12 cellular contexts compared by ENCODE assay signal in the genomic region with DNA sequence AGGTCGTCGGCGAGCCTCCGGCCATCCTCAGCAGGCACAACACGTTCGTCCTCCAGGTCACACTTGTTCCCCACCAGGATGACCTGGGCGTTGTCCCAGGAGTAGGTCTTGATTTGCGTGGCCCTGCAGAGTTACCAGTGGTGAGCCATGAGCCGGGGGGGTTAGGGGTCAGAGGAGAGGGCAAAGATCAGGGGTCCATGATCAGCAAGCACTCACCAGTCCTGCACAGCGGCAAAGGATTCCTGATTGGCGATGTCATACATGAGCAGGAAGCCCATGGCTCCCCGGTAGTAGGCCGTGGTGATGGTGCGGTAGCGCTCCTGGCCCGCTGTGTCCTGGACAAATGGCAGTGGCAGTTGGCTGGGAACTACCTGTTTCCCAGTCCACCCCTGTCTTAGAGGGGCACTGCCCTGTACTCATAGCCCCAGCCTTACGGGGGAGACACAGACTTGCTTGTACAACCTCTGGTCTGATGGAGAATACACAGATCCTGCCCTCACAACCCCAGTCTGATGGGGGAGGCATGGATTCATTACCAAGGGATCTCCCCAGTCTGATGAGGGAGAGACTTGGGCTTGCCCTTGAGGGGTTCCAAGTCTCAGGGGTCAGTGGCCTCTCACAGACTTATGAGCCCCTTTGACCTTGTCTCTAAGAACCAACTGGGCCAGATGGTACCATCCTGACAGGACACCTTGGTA.
A peak's percentile ranks its signal among the peaks of the same experiment; 100 is the strongest.
DNase-seq lines count a peak whose midpoint lies in the region; ATAC-seq and TF ChIP-seq lines count a peak whose summit lies in the region.
"Had no signal": no experiment of that assay in that cellular context is flagged by ENCODE, and none has a peak within 500 bp of the region (broad histone marks: within the 10 kb centered on the region; RNA-seq: fewer than 3 reads in every experiment).

No MANE protein-coding gene starts in this region.

- peak overlapping the region in 1 of 2 experiments; percentile 8 for H3K4me3 ChIP-seq in neutrophil (ENCODE audit: low read depth in 1 of 2, low read length in 1 of 2)
- H3K4me3 ChIP-seq: A549 had no signal

- ATAC-seq in GM19035 (IDR thresholded peaks at IDR 0.05; ENCODE audit: unreplicated experiment), result no peak
- ATAC-seq: A549 had no signal

- H3K36me3 ChIP-seq in neutrophil, result peaks cover 68% of the 10 kb centered on the region

- DNase-seq in ELF-1 (ENCODE audit: low read depth, low spot score) (peak; percentile 23), RWPE1 (ENCODE audit: low spot score) (no peak), iPS-NIHi11 (ENCODE audit: low spot score) (peak; percentile 6), NCI-H128 (lab: John Stamatoyannopoulos, UW; ENCODE audit: unreplicated experiment) (no peak)
- DNase-seq: Caco-2, DND-41, GF-D8, HCEC 1CT, HFFc6 had no signal

- H3K27ac ChIP-seq in RWPE1 (peak overlapping the region; percentile 89; the same call in 1 of the 2 replicates), neutrophil (peak overlapping the region; percentile 77)
- H3K27ac ChIP-seq: A549 had no signal

- POLR2A ChIA-PET in RWPE1 (lab: Yijun Ruan, JAX; ENCODE audit: low non-redundant PET), result no interaction called here

- TF ChIP-seq CTCF in RWPE1 (conservative IDR thresholded peaks at IDR 0.05; ENCODE audit: low read depth) (no peak), neutrophil (IDR thresholded peaks at IDR 0.05) (no peak)

- peaks cover 49 to 51% of the 10 kb centered on the region in 2 experiments for H3K4me1 ChIP-seq in neutrophil (ENCODE audit: control insufficient read depth in 1 of 2, insufficient read depth in 1 of 2, low read depth in 1 of 2, low read length in 1 of 2)

- H3K9me3 ChIP-seq in neutrophil, result no peaks in the 10 kb centered on the region
- H3K9me3 ChIP-seq: A549, Caco-2 had no signal

- no peaks in the 10 kb centered on the region for H3K27me3 ChIP-seq in neutrophil

- CTCF ChIA-PET in RWPE1 (lab: Yijun Ruan, JAX), result no interaction called here

Comparison
In these comparisons a context has a peak if more than half of its experiments do, and no peak if none do; other contexts are left out.
1. DNase-seq: peak in ELF-1 (single experiment) and iPS-NIHi11 (single experiment); none in RWPE1 (single experiment) and NCI-H128 (single experiment).